Comparison of ENCODE assay signal across 8 cellular contexts in the genomic region with DNA sequence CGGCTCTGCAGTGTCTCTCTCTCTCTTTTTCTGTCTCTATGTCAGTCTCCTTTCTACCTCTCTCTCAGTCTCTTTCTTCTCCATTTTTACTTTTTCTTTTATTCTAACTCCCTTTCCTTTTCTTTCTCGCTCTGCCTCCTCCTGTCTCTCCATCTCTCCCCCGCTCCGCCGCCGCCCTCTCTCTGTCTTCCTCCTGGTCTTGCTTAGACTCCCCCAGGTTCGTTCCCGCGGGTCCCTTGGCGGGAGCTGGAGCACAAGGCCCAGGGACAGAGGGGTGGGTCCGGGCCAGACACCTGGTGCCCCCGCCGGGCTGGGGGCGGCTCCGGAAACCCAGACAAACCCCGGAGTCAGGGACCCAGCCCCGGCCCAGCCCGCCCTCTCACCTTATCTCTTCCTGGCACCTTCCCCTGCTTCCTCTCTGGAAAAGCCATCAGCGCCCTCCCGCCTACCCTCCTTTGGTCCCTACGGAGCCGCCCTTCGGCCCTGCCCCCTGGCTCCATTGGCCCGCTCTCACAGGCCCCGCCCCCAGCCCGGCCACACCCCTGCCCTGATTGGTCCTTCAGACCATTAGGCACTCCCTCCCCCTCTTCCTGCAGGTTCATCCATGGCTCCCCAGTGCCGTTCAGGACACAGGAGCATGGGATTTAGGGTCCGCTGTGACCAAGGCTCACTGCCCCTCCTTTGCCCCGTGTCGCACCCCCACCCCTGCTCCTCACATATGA. TPM values are rescaled to one million over a fixed set of nuclear protein-coding genes. Genes with fewer than 3 reads are reported as not detected.
A peak's percentile ranks its signal among the peaks of the same experiment; 100 is the strongest.
DNase-seq lines count a peak whose midpoint lies in the region; ATAC-seq and TF ChIP-seq lines count a peak whose summit lies in the region.

No MANE protein-coding gene starts in this region.

- DNase-seq in CD4-positive, CD25-positive, alpha-beta regulatory T cell: peak in 1 of 3 donors; percentile 35
- DNase-seq in NCI-H1105 (lab: John Stamatoyannopoulos, UW): peak; percentile 30
- peak; percentile 50 for DNase-seq in activated T-helper 1 cell treated with anti-CD3 and anti-CD28 coated beads, Interleukin-12 subunit alpha, Interleukin-12 subunit beta, Interleukin-2, Interleukin-4 antibody, amounts not matched to agents 30 ng/mL and 10 ng/mL and 1 ng/mL, durations not matched to agents 14 hours and 24 hours and 36 hours (ENCODE audit: low spot score)
- DNase-seq in head of caudate nucleus: peak; percentile 34 to 91 (median 78)
- DNase-seq in NCI-H1694 (lab: John Stamatoyannopoulos, UW): no peak
- DNase-seq in NCI-H446 treated with DMSO at 0.1 percent for 48 hours (lab: John Stamatoyannopoulos, UW): no peak

- no peaks in the 10 kb centered on the region for H3K36me3 Mint-ChIP-seq in CD4-positive, CD25-positive, alpha-beta regulatory T cell
- no peaks in the 10 kb centered on the region for H3K36me3 Mint-ChIP-seq in activated T-helper 1 cell treated with anti-CD3 and anti-CD28 coated beads, Interleukin-12 subunit alpha, Interleukin-12 subunit beta, Interleukin-2, Interleukin-4 antibody, amounts not matched to agents 30 ng/mL and 10 ng/mL and 1 ng/mL, durations not matched to agents 14 hours and 24 hours and 36 hours (ENCODE audit: low read depth)

- H3K4me1 ChIP-seq in CD4-positive, CD25-positive, alpha-beta regulatory T cell (ENCODE audit: control insufficient read depth, insufficient read depth, low read length, poor library complexity, severe bottlenecking): peaks cover 14% of the 10 kb centered on the region
- no peaks in the 10 kb centered on the region for H3K4me1 ChIP-seq in parathyroid adenoma

- peaks cover 0 to 21% (median 9%) of the 10 kb centered on the region in 4 donors for H3K4me1 Mint-ChIP-seq in CD4-positive, CD25-positive, alpha-beta regulatory T cell
- H3K4me1 Mint-ChIP-seq in activated T-helper 1 cell treated with anti-CD3 and anti-CD28 coated beads, Interleukin-12 subunit alpha, Interleukin-12 subunit beta, Interleukin-2, Interleukin-4 antibody, amounts not matched to agents 30 ng/mL and 10 ng/mL and 1 ng/mL, durations not matched to agents 14 hours and 24 hours and 36 hours (ENCODE audit: low read depth): peaks cover 15% of the 10 kb centered on the region

- peak overlapping the region; percentile 76 for H2AFZ ChIP-seq in parathyroid adenoma

- H3K9ac ChIP-seq in parathyroid adenoma: no peak overlapping the region

- no peak for ATAC-seq in CD4-positive, CD25-positive, alpha-beta regulatory T cell (ENCODE audit: low read depth in 2 of 2)
- ATAC-seq in HG02759 (IDR thresholded peaks at IDR 0.05; ENCODE audit: unreplicated experiment): no peak

- H3K27me3 Mint-ChIP-seq in CD4-positive, CD25-positive, alpha-beta regulatory T cell: peaks cover 53% of the 10 kb centered on the region
- peaks cover 7% of the 10 kb centered on the region for H3K27me3 Mint-ChIP-seq in activated T-helper 1 cell treated with anti-CD3 and anti-CD28 coated beads, Interleukin-12 subunit alpha, Interleukin-12 subunit beta, Interleukin-2, Interleukin-4 antibody, amounts not matched to agents 30 ng/mL and 10 ng/mL and 1 ng/mL, durations not matched to agents 14 hours and 24 hours and 36 hours (ENCODE audit: insufficient read depth)

- no peak for TF ChIP-seq CTCF in parathyroid adenoma (IDR thresholded peaks at IDR 0.05)

- no peak overlapping the region for H3K27ac Mint-ChIP-seq in CD4-positive, CD25-positive, alpha-beta regulatory T cell
- H3K27ac Mint-ChIP-seq in activated T-helper 1 cell treated with anti-CD3 and anti-CD28 coated beads, Interleukin-12 subunit alpha, Interleukin-12 subunit beta, Interleukin-2, Interleukin-4 antibody, amounts not matched to agents 30 ng/mL and 10 ng/mL and 1 ng/mL, durations not matched to agents 14 hours and 24 hours and 36 hours: peak overlapping the region; percentile 64

- H3K27me3 ChIP-seq in CD4-positive, CD25-positive, alpha-beta regulatory T cell (ENCODE audit: control insufficient read depth, insufficient read depth, low read length): peaks cover 4% of the 10 kb centered on the region
- no peaks in the 10 kb centered on the region for H3K27me3 ChIP-seq in parathyroid adenoma (ENCODE audit: control insufficient read depth, insufficient read depth, low read length)

- H3K9me3 Mint-ChIP-seq in CD4-positive, CD25-positive, alpha-beta regulatory T cell: peaks cover 0 to 3% (median 0%) of the 10 kb centered on the region in 7 donors
- no peaks in the 10 kb centered on the region for H3K9me3 Mint-ChIP-seq in activated T-helper 1 cell treated with anti-CD3 and anti-CD28 coated beads, Interleukin-12 subunit alpha, Interleukin-12 subunit beta, Interleukin-2, Interleukin-4 antibody, amounts not matched to agents 30 ng/mL and 10 ng/mL and 1 ng/mL, durations not matched to agents 14 hours and 24 hours and 36 hours

- H3K4me2 ChIP-seq in parathyroid adenoma (ENCODE audit: low read length): peak overlapping the region; percentile 48

- no peaks in the 10 kb centered on the region for H3K79me2 ChIP-seq in parathyroid adenoma

- H3K27ac ChIP-seq in CD4-positive, CD25-positive, alpha-beta regulatory T cell (ENCODE audit: insufficient read depth, low read length, poor library complexity, severe bottlenecking): no peak overlapping the region
- H3K27ac ChIP-seq in parathyroid adenoma: no peak overlapping the region

- no peak overlapping the region for H3K4me3 ChIP-seq in CD4-positive, CD25-positive, alpha-beta regulatory T cell (ENCODE audit: low read depth, low read length)
- no peak overlapping the region for H3K4me3 ChIP-seq in parathyroid adenoma (ENCODE audit: low read depth, low read length)

- no peaks in the 10 kb centered on the region for H3K36me3 ChIP-seq in CD4-positive, CD25-positive, alpha-beta regulatory T cell (ENCODE audit: control insufficient read depth, insufficient read depth, low read length)
- H3K36me3 ChIP-seq in parathyroid adenoma (ENCODE audit: control insufficient read depth, insufficient read depth, low read length): no peaks in the 10 kb centered on the region

- intact Hi-C loops in activated T-helper 1 cell treated with anti-CD3 and anti-CD28 coated beads, Interleukin-12 subunit alpha, Interleukin-12 subunit beta, Interleukin-2, Interleukin-4 antibody, amounts not matched to agents 30 ng/mL and 10 ng/mL and 1 ng/mL, durations not matched to agents 14 hours and 24 hours and 36 hours (cut with micrococcal nuclease): loop anchor here (1.0 kb wide), 1 partner anchor 13 kb away; no protein-coding TSS in a partner anchor
- intact Hi-C loops in head of caudate nucleus (cut with DNase I): no loop called here

- peak overlapping the region in 3 of 4 donors; percentile 41 to 66 (median 61) for H3K4me3 Mint-ChIP-seq in CD4-positive, CD25-positive, alpha-beta regulatory T cell
- H3K4me3 Mint-ChIP-seq in activated T-helper 1 cell treated with anti-CD3 and anti-CD28 coated beads, Interleukin-12 subunit alpha, Interleukin-12 subunit beta, Interleukin-2, Interleukin-4 antibody, amounts not matched to agents 30 ng/mL and 10 ng/mL and 1 ng/mL, durations not matched to agents 14 hours and 24 hours and 36 hours: peak overlapping the region; percentile 82

- H3K9me3 ChIP-seq in CD4-positive, CD25-positive, alpha-beta regulatory T cell (ENCODE audit: control insufficient read depth in 2 of 2, low read length in 2 of 2): no peaks in the 10 kb centered on the region
- no peaks in the 10 kb centered on the region for H3K9me3 ChIP-seq in parathyroid adenoma (ENCODE audit: control insufficient read depth, low read length)

RNA-seq across cellular contexts. Expression of a gene that starts 15.4 kb away (rescaled TPM):
- 701 TPM for total RNA-seq in CD4-positive, CD25-positive, alpha-beta regulatory T cell
- polyA plus RNA-seq in CD4-positive, CD25-positive, alpha-beta regulatory T cell: 100 to 1,000 TPM; 168 to 353 (median 217) TPM
- 206 and 211 TPM in 2 replicates for total RNA-seq in activated T-helper 1 cell treated with anti-CD3 and anti-CD28 coated beads, Interleukin-12 subunit alpha, Interleukin-12 subunit beta, Interleukin-2, Interleukin-4 antibody, amounts not matched to agents 30 ng/mL and 10 ng/mL and 1 ng/mL, durations not matched to agents 14 hours and 24 hours and 36 hours

RNA-seq across cellular contexts. Expression of a gene that starts 16.7 kb away (rescaled TPM):
- 0.86 TPM for total RNA-seq in CD4-positive, CD25-positive, alpha-beta regulatory T cell
- under 1 TPM in 1 of 4 donors, not detected in 3; 0.05 TPM for polyA plus RNA-seq in CD4-positive, CD25-positive, alpha-beta regulatory T cell
- total RNA-seq in activated T-helper 1 cell treated with anti-CD3 and anti-CD28 coated beads, Interleukin-12 subunit alpha, Interleukin-12 subunit beta, Interleukin-2, Interleukin-4 antibody, amounts not matched to agents 30 ng/mL and 10 ng/mL and 1 ng/mL, durations not matched to agents 14 hours and 24 hours and 36 hours: 0.29 and 0.54 TPM in 2 replicates

RNA-seq across cellular contexts. Expression of a gene that starts 48.5 kb away (rescaled TPM):
- total RNA-seq in CD4-positive, CD25-positive, alpha-beta regulatory T cell: 119 TPM
- polyA plus RNA-seq in CD4-positive, CD25-positive, alpha-beta regulatory T cell: 100 to 1,000 TPM; 345 to 422 (median 391) TPM
- 106 and 107 TPM in 2 replicates for total RNA-seq in activated T-helper 1 cell treated with anti-CD3 and anti-CD28 coated beads, Interleukin-12 subunit alpha, Interleukin-12 subunit beta, Interleukin-2, Interleukin-4 antibody, amounts not matched to agents 30 ng/mL and 10 ng/mL and 1 ng/mL, durations not matched to agents 14 hours and 24 hours and 36 hours

Comparison
In these comparisons a context has a peak if more than half of its experiments do, and no peak if none do; other contexts are left out.
1. DNase-seq: peak in NCI-H1105 (single experiment), activated T-helper 1 cell treated with anti-CD3 and anti-CD28 coated beads, Interleukin-12 subunit alpha, Interleukin-12 subunit beta, Interleukin-2, Interleukin-4 antibody, amounts not matched to agents 30 ng/mL and 10 ng/mL and 1 ng/mL, durations not matched to agents 14 hours and 24 hours and 36 hours (single experiment) and head of caudate nucleus (42 of 42); none in NCI-H1694 (single experiment) and NCI-H446 treated with DMSO at 0.1 percent for 48 hours (single experiment).